Comparison of ENCODE assay signal across 24 cellular contexts in genomic region chr6:159148641-159149040, GRCh38. TPM values are rescaled to one million over a fixed set of nuclear protein-coding genes. Genes with fewer than 3 reads are reported as not detected.
"Had no signal": no experiment of that assay in that cellular context is flagged by ENCODE, and none has a peak within 500 bp of the region (broad histone marks: within the 10 kb centered on the region; RNA-seq: fewer than 3 reads in every experiment).

No MANE protein-coding gene starts in this region.

- H3K4me3 ChIP-seq: colonic mucosa, coronary artery, dorsolateral prefrontal cortex, esophagus squamous epithelium, gastrocnemius medialis, gastroesophageal sphincter, heart left ventricle, heart right ventricle had no signal

- H3K36me3 ChIP-seq: colonic mucosa, esophagus squamous epithelium, gastrocnemius medialis, gastroesophageal sphincter, heart left ventricle, heart right ventricle had no signal

- DNase-seq: colonic mucosa; cortex of kidney; dermis blood vessel endothelial cell; dorsolateral prefrontal cortex; effector CD4-positive, alpha-beta T cell; effector CD8-positive, alpha-beta T cell; effector memory CD4-positive, alpha-beta T cell; effector memory CD8-positive, alpha-beta T cell; endodermal cell; erythroblast; esophagus squamous epithelium; foreskin fibroblast; foreskin keratinocyte; foreskin melanocyte; gastrocnemius medialis; glutamatergic neuron; head of caudate nucleus; heart left ventricle; heart right ventricle had no signal

- H3K27me3 ChIP-seq: colonic mucosa, gastrocnemius medialis, gastroesophageal sphincter had no signal

- H3K4me1 ChIP-seq: colonic mucosa, foreskin keratinocyte, heart left ventricle had no signal

- H3K9me3 ChIP-seq: colonic mucosa, esophagus squamous epithelium, gastrocnemius medialis, gastroesophageal sphincter, heart left ventricle, heart right ventricle had no signal

- H3K27ac ChIP-seq: colonic mucosa, coronary artery, dorsolateral prefrontal cortex, epithelial cell of prostate, esophagus squamous epithelium, foreskin keratinocyte, gastrocnemius medialis, gastroesophageal sphincter, heart left ventricle, heart right ventricle had no signal

RNA-seq across cellular contexts. Expression of gene FNDC1, which starts 20.6 kb away (rescaled TPM):
- total RNA-seq: dermis blood vessel endothelial cell, dermis microvascular lymphatic vessel endothelial cell, epithelial cell of proximal tubule had no signal
